ENCODE assay signal across 19 cellular contexts in the genomic region with DNA sequence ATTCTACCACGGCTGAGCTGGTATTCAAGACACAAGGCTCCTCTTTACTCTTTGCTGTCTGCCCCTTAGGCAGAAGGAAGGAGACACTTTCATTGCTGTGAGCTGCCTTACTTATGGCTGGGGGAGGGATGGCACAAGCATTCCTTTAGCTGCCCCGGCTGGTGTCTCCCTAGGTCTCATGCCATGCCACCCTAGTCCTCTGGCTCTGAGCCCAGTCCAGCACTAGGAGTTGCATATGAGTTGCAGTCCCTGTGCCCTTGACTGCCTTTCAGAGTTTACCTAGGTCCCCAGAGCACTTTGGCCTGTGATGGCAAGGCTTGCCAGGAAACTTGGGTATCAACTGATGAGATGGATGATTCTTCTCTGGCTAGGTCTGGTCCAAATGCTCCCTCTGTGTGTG.
"Had no signal": no experiment of that assay in that cellular context is flagged by ENCODE, and none has a peak within 500 bp of the region (broad histone marks: within the 10 kb centered on the region; RNA-seq: fewer than 3 reads in every experiment).

No MANE protein-coding gene starts in this region.

- H3K9me3 ChIP-seq: suprapubic skin, tibial nerve had no signal

- H3K4me3 ChIP-seq: neural progenitor cell, skin epidermis, suprapubic skin, tibial nerve had no signal

- ATAC-seq: natural killer cell; stimulated activated effector memory CD8-positive, alpha-beta T cell treated with anti-CD3 and anti-CD28 coated beads, Interleukin-12 subunit alpha, Interleukin-12 subunit beta, amount 100 ng/mL, for 72 hours; stimulated activated naive CD8-positive, alpha-beta T cell treated with anti-CD3 and anti-CD28 coated beads, Interleukin-15, amount 100 ng/mL, for 72 hours had no signal

- DNase-seq: activated CD4-positive, alpha-beta T cell treated with anti-CD3 and anti-CD28 coated beads for 4 hours; activated CD4-positive, alpha-beta T cell treated with anti-CD3 and anti-CD28 coated beads, Interleukin-2, amount 50 U/mL, for 4 hours; activated CD8-positive, alpha-beta memory T cell treated with anti-CD3 and anti-CD28 coated beads for 24 hours; activated effector memory CD4-positive, alpha-beta T cell treated with Interleukin-2 at 50 U/mL for 16 hours; activated naive CD4-positive, alpha-beta T cell treated with Interleukin-2 at 50 U/mL for 16 hours; activated naive CD8-positive, alpha-beta T cell treated with anti-CD3 and anti-CD28 coated beads for 36 hours; brain microvascular endothelial cell; mesendoderm; natural killer cell; occipital lobe; stimulated activated CD4-positive, alpha-beta T cell treated with anti-CD3 and anti-CD28 coated beads, Interleukin-4, amount 100 ng/mL, for 24 hours; stimulated activated naive CD8-positive, alpha-beta T cell treated with anti-CD3 and anti-CD28 coated beads, Interleukin-15, amount 100 ng/mL, for 72 hours; T-helper 1 cell had no signal

- H3K36me3 ChIP-seq: brain microvascular endothelial cell, neural progenitor cell, suprapubic skin, tibial nerve had no signal

- H3K4me1 ChIP-seq: suprapubic skin had no signal

- H3K27me3 ChIP-seq: brain microvascular endothelial cell, neural progenitor cell, suprapubic skin, tibial nerve had no signal

- H3K27ac ChIP-seq: brain microvascular endothelial cell, neural progenitor cell, skin epidermis, suprapubic skin, tibial nerve, VCaP had no signal
